In genomic region chr22:40525250-40525884, GRCh38 we compare ENCODE assay signal across 9 cellular contexts.
DNase-seq lines count a peak whose midpoint lies in the region; ATAC-seq, FAIRE-seq and TF ChIP-seq lines count a peak whose summit lies in the region.
"Had no signal": no experiment of that assay in that cellular context is flagged by ENCODE, and none has a peak within 500 bp of the region (broad histone marks: within the 10 kb centered on the region; RNA-seq: fewer than 3 reads in every experiment).

No MANE protein-coding gene starts in this region.

- peak; percentile 87 for ATAC-seq in memory B cell (ENCODE audit: low read depth)

- H3K27me3 ChIP-seq in A673 (replicated peaks; ENCODE audit: insufficient read depth, low read depth, low read length, poor library complexity): no peaks in the 10 kb centered on the region
- no peaks in the 10 kb centered on the region for H3K27me3 ChIP-seq in bronchial epithelial cell (ENCODE audit: control insufficient read depth, insufficient read depth, low read length)

- H3K4me3 ChIP-seq in A673 (ENCODE audit: low read depth, low read length, poor library complexity, severe bottlenecking) (no peak overlapping the region), bronchial epithelial cell (ENCODE audit: low read depth, low read length) (no peak overlapping the region)

- TF ChIP-seq CTCF in A673 (conservative IDR thresholded peaks at IDR 0.05; ENCODE audit: low read depth, low read length) (peak; percentile 92), bronchial epithelial cell (IDR thresholded peaks at IDR 0.05; ENCODE audit: insufficient read depth, low read length, severe bottlenecking) (peak; percentile 67)

- H3K36me3 ChIP-seq in A673 (ENCODE audit: insufficient read depth, low read length, poor library complexity, severe bottlenecking) (no peaks in the 10 kb centered on the region), bronchial epithelial cell (ENCODE audit: control insufficient read depth, insufficient read depth, low read length) (peaks cover 2% of the 10 kb centered on the region)

- no peak overlapping the region for H3K27ac Mint-ChIP-seq in memory B cell

- POLR2A ChIA-PET in A673 (lab: Charles Lee; ENCODE audit: low non-redundant PET): no interaction called here

- DNase-seq in A673 (ENCODE audit: low spot score) (peak; percentile 66), HT1080 (ENCODE audit: low read depth) (peak; percentile 45), bronchial epithelial cell (ENCODE audit: low read depth) (no peak), memory B cell (ENCODE audit: low spot score in 2 of 2) (peak; percentile 52 to 69), superior temporal gyrus (ENCODE audit: extremely low spot score) (no peak), AG08395 (ENCODE audit: low spot score) (no peak)
- peak; percentile 38 to 62 (median 50) for DNase-seq in activated CD4-positive, CD25-positive, alpha-beta regulatory T cell (lab: John Stamatoyannopoulos, UW)
- peak; percentile 51 for DNase-seq in stimulated activated CD8-positive, alpha-beta memory T cell treated with anti-CD3 and anti-CD28 coated beads, Interleukin-7, amount 100 ng/mL, for 24 hours (ENCODE audit: low read depth)

- no peaks in the 10 kb centered on the region for H3K9me3 Mint-ChIP-seq in memory B cell

- CTCF ChIA-PET in A673 (lab: Charles Lee): interaction anchor here (0.6 to 1.7 kb wide), 3 partner anchors 9 to 374 kb away, joined by 3 to 11 read pairs (median 7); no protein-coding TSS in a partner anchor

- H3K27me3 Mint-ChIP-seq in memory B cell: no peaks in the 10 kb centered on the region

- no peak for FAIRE-seq in bronchial epithelial cell (lab: Jason Lieb, UNC)
- FAIRE-seq: islet of Langerhans had no signal

- BruUV-seq in A673 (replicated peaks; lab: Mats Ljungman, UMichigan): no TSS peak

- H3K27ac ChIP-seq in A673 (ENCODE audit: low read depth, low read length, poor library complexity, severe bottlenecking): no peak overlapping the region

- H3K4me1 ChIP-seq in A673 (ENCODE audit: insufficient read depth, low read length, poor library complexity, severe bottlenecking): no peaks in the 10 kb centered on the region

- no peaks in the 10 kb centered on the region for H3K9me3 ChIP-seq in A673 (ENCODE audit: low read depth, low read length, poor library complexity, severe bottlenecking)

- H3K36me3 Mint-ChIP-seq in memory B cell: no peaks in the 10 kb centered on the region

- no peak overlapping the region for H3K4me3 Mint-ChIP-seq in memory B cell

- intact Hi-C loops in A673 (cut with micrococcal nuclease; ENCODE audit: unreplicated experiment): loop anchor here (1.0 kb wide), 1 partner anchor 121 kb away; no protein-coding TSS in a partner anchor

- peaks cover 11% of the 10 kb centered on the region for H3K4me1 Mint-ChIP-seq in memory B cell

Comparison
In these comparisons a context has a peak if more than half of its experiments do, and no peak if none do; other contexts are left out.
1. DNase-seq: peak in A673 (single experiment), HT1080 (single experiment), activated CD4-positive, CD25-positive, alpha-beta regulatory T cell (4 of 4), memory B cell (2 of 2) and stimulated activated CD8-positive, alpha-beta memory T cell treated with anti-CD3 and anti-CD28 coated beads, Interleukin-7, amount 100 ng/mL, for 24 hours (single experiment); none in bronchial epithelial cell (single experiment), superior temporal gyrus (single experiment) and AG08395 (single experiment).